ENCODE assay signal across 8 cellular contexts in genomic region chr12:131310227-131310969, GRCh38.
DNase-seq lines count a peak whose midpoint lies in the region; ATAC-seq, FAIRE-seq and TF ChIP-seq lines count a peak whose summit lies in the region.
"Not testable (repeated sequence)": the region's sequence is repeated elsewhere in the genome, so short reads cannot be mapped to it uniquely, and the experiment has no call there.

No MANE protein-coding gene starts in this region.

- H3K9me3 Mint-ChIP-seq in GM23338 = peaks cover 11% of the 10 kb centered on the region
- not testable (repeated sequence) for H3K9me3 Mint-ChIP-seq in stimulated activated effector memory CD8-positive, alpha-beta T cell treated with anti-CD3 and anti-CD28 coated beads, Interleukin-12 subunit alpha, Interleukin-12 subunit beta, amount 100 ng/mL, for 72 hours

- not testable (repeated sequence) for H3K9me3 ChIP-seq in Panc1 (ENCODE audit: control insufficient read depth, insufficient read depth, low read depth, low read length); K562 (replicated peaks; ENCODE audit: control insufficient read depth, insufficient read depth, low read depth, low read length); esophagus muscularis mucosa

- not testable (repeated sequence) for BruUV-seq in Panc1 (replicated peaks; lab: Mats Ljungman, UMichigan); K562 (replicated peaks; lab: Mats Ljungman, UMichigan)

- ATAC-seq in GM23338 = not testable (repeated sequence)
- ATAC-seq in Panc1 (peak; percentile 46; the same call in 1 of the 2 replicates), K562 (peak; percentile 38)
- ATAC-seq in stimulated activated effector memory CD8-positive, alpha-beta T cell treated with anti-CD3 and anti-CD28 coated beads, Interleukin-12 subunit alpha, Interleukin-12 subunit beta, amount 100 ng/mL, for 72 hours = peak; percentile 13

- not testable (repeated sequence) for H3K4me3 Mint-ChIP-seq in GM23338; stimulated activated effector memory CD8-positive, alpha-beta T cell treated with anti-CD3 and anti-CD28 coated beads, Interleukin-12 subunit alpha, Interleukin-12 subunit beta, amount 100 ng/mL, for 72 hours

- not testable (repeated sequence) for DNase-seq in GM23338 (ENCODE audit: low spot score); Panc1 (ENCODE audit: low read depth, low spot score); K562 (ENCODE audit: extremely low read depth in 1 of 4, low spot score in 3 of 4); stimulated activated effector memory CD8-positive, alpha-beta T cell treated with anti-CD3 and anti-CD28 coated beads, Interleukin-12 subunit alpha, Interleukin-12 subunit beta, amount 100 ng/mL, for 72 hours (ENCODE audit: low spot score in 2 of 2)
- DNase-seq in ecto neural progenitor cell (ENCODE audit: low spot score) (peak; percentile 43), esophagus muscularis mucosa (ENCODE audit: extremely low spot score) (peak; percentile 57), mesenteric fat pad (ENCODE audit: low spot score) (peak; percentile 77), retina (peak; percentile 30)

- H3K27me3 Mint-ChIP-seq in GM23338 (ENCODE audit: insufficient read depth, low read depth, poor library complexity) = not testable (repeated sequence)

- not testable (repeated sequence) for H3K27ac ChIP-seq in GM23338 (ENCODE audit: low read depth); Panc1 (ENCODE audit: low read length); K562 (ENCODE audit: extremely low read depth, low read depth, low read length); esophagus muscularis mucosa (replicated peaks in 1 of 4)

- not testable (repeated sequence) for H3K36me3 Mint-ChIP-seq in GM23338 (ENCODE audit: low read depth); stimulated activated effector memory CD8-positive, alpha-beta T cell treated with anti-CD3 and anti-CD28 coated beads, Interleukin-12 subunit alpha, Interleukin-12 subunit beta, amount 100 ng/mL, for 72 hours

- not testable (repeated sequence) for TF ChIP-seq EP300 in K562 (IDR thresholded peaks at IDR 0.05; ENCODE audit: low read length); esophagus muscularis mucosa (IDR thresholded peaks at IDR 0.05)

- CTCF ChIA-PET in Panc1 (lab: Charles Lee); K562 (lab: Yijun Ruan, JAX; ENCODE audit: low intra/inter-chr PET ratio): not testable (repeated sequence)

- H3K27ac Mint-ChIP-seq in GM23338; stimulated activated effector memory CD8-positive, alpha-beta T cell treated with anti-CD3 and anti-CD28 coated beads, Interleukin-12 subunit alpha, Interleukin-12 subunit beta, amount 100 ng/mL, for 72 hours: not testable (repeated sequence)

- H3K9me1 ChIP-seq in K562 (ENCODE audit: control insufficient read depth, insufficient read depth, low read length) = not testable (repeated sequence)

- not testable (repeated sequence) for TF ChIP-seq POLR2A in K562 (conservative IDR thresholded peaks at IDR 0.05); esophagus muscularis mucosa (IDR thresholded peaks at IDR 0.05; ENCODE audit: low read depth)

- not testable (repeated sequence) for H3K79me2 ChIP-seq in GM23338 (replicated peaks; ENCODE audit: insufficient read depth); K562 (ENCODE audit: control insufficient read depth, insufficient read depth, low read length)

- H4K20me1 ChIP-seq in GM23338 (replicated peaks; ENCODE audit: insufficient read depth); K562 (replicated peaks; ENCODE audit: control insufficient read depth, insufficient read depth, low read length): not testable (repeated sequence)

- intact Hi-C loops in Panc1 (cut with micrococcal nuclease; ENCODE audit: unreplicated experiment) = loop anchor here (5.0 kb wide), 1 partner anchor 332 kb away; no protein-coding TSS in a partner anchor
- intact Hi-C loops in K562 (cut with micrococcal nuclease) = loop anchor here (5.0 kb wide), 1 partner anchor 332 kb away; no protein-coding TSS in a partner anchor
- intact Hi-C loops in esophagus muscularis mucosa (cut with DNase I) = not testable (repeated sequence)

- H3K4me3 ChIP-seq in GM23338; Panc1 (ENCODE audit: low read depth in 2 of 2, low read length in 2 of 2); K562; esophagus muscularis mucosa: not testable (repeated sequence)

- in situ Hi-C loops in Panc1 (cut with HindIII; ENCODE audit: low pct_unique_long_range_greater_than_20kb, low sequenced_read_pairs) = not testable (repeated sequence)
- in situ Hi-C loops in K562 (cut with MboI) = loop anchor here (5.0 kb wide), 1 partner anchor 332 kb away; no protein-coding TSS in a partner anchor

- peak; percentile 11 for FAIRE-seq in K562 (lab: Jason Lieb, UNC)

- H3K4me1 Mint-ChIP-seq in GM23338 = peaks cover 13% of the 10 kb centered on the region
- H3K4me1 Mint-ChIP-seq in stimulated activated effector memory CD8-positive, alpha-beta T cell treated with anti-CD3 and anti-CD28 coated beads, Interleukin-12 subunit alpha, Interleukin-12 subunit beta, amount 100 ng/mL, for 72 hours = not testable (repeated sequence)

- TF ChIP-seq CTCF in GM23338 (conservative IDR thresholded peaks at IDR 0.05; ENCODE audit: low read depth in 2 of 2); Panc1 (IDR thresholded peaks at IDR 0.05); K562 (IDR thresholded peaks at IDR 0.05 in 2 of 3, conservative IDR thresholded peaks at IDR 0.05 in 1 of 3; ENCODE audit: insufficient read depth in 2 of 3, low read depth in 1 of 3, low read length in 3 of 3); esophagus muscularis mucosa (IDR thresholded peaks at IDR 0.05): not testable (repeated sequence)

- not testable (repeated sequence) for H3K27me3 ChIP-seq in GM23338 (ENCODE audit: insufficient read depth); Panc1 (ENCODE audit: control insufficient read depth, insufficient read depth, low read length)
- peaks cover 8 to 16% of the 10 kb centered on the region in 2 experiments; a peak in 4 of 5 replicates for H3K27me3 ChIP-seq in K562 (ENCODE audit: control insufficient read depth in 2 of 2, insufficient read depth in 2 of 2, low read length in 2 of 2)
- H3K27me3 ChIP-seq in esophagus muscularis mucosa = peaks cover 0 to 43% (median 3%) of the 10 kb centered on the region in 4 donors

- H3K4me1 ChIP-seq in GM23338 (ENCODE audit: insufficient read depth); Panc1 (ENCODE audit: control insufficient read depth, insufficient read depth, low read length); K562 (replicated peaks in 1 of 2; ENCODE audit: control insufficient read depth in 2 of 2, insufficient read depth in 2 of 2, low read length in 2 of 2); esophagus muscularis mucosa: not testable (repeated sequence)

- H3K9me2 ChIP-seq in GM23338 (ENCODE audit: insufficient read depth) = not testable (repeated sequence)

- not testable (repeated sequence) for H3F3A ChIP-seq in GM23338 (replicated peaks; ENCODE audit: low read depth)

- WGBS in K562 (ENCODE audit: insufficient coverage, low coverage, missing lambda C conversion rate) = 8% methylated on average over 17 of the region's 22 CpGs
- 74% methylated on average over 18 of the region's 22 CpGs for WGBS in esophagus muscularis mucosa

- H3K36me3 ChIP-seq in GM23338 (ENCODE audit: insufficient read depth); Panc1 (ENCODE audit: control insufficient read depth, insufficient read depth, low read length); K562 (ENCODE audit: control insufficient read depth, insufficient read depth, low read length); esophagus muscularis mucosa: not testable (repeated sequence)

- not testable (repeated sequence) for H2AFZ ChIP-seq in GM23338; K562 (ENCODE audit: low read depth, low read length)

- H3K4me2 ChIP-seq in GM23338; K562 (ENCODE audit: insufficient read depth, low read length): not testable (repeated sequence)

- POLR2A ChIA-PET in Panc1 (lab: Charles Lee); K562 (lab: Yijun Ruan, JAX): not testable (repeated sequence)

- not testable (repeated sequence) for H3K9ac ChIP-seq in K562 (ENCODE audit: insufficient read depth in 1 of 2, low read depth in 2 of 2, low read length in 2 of 2)

- TF ChIP-seq RAD21 in K562 (CRISPR knock-in tag; conservative IDR thresholded peaks at IDR 0.05 in 1 of 2, IDR thresholded peaks at IDR 0.05 in 1 of 2) = not testable (repeated sequence)
